ENCODE assay signal across 1 cellular context in genomic region chr10:97120370-97120769, GRCh38.
TF ChIP-seq lines count a peak whose summit lies in the region.

No MANE protein-coding gene starts in this region.

TF ChIP-seq in GM23338, 12 proteins besides CTCF, POLR2A, EP300 and RAD21 (continued from another document):
- TF ChIP-seq ZNF462 (CRISPR knock-in tag; IDR thresholded peaks at IDR 0.05) (no peak), POLR2AphosphoS5 (IDR thresholded peaks at IDR 0.05; ENCODE audit: low read depth) (no peak), REST (IDR thresholded peaks at IDR 0.05; ENCODE audit: unreplicated experiment) (no peak), ETS1 (IDR thresholded peaks at IDR 0.05) (no peak)
